In the genomic region with DNA sequence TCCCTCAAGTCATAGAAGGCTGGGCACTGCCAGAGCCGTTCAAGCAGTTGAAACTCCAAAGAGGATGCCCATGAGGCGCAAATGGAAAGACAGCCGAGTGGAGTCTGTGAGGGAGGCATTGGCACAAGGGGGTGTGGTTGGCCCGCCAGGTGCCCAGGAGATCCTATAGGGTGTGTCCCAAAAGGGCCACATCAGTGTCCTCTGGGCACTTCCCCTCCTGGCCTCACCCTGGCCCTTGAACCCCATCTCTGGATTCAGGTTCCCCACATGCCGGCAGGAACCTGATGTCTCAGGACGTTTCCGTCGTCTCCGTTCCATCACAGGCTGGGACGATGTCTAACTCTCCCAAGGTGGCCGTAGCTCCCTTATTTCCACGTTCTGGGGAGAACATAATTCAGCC, we compare ENCODE assay signal across 31 cellular contexts.
"Had no signal": no experiment of that assay in that cellular context is flagged by ENCODE, and none has a peak within 500 bp of the region (broad histone marks: within the 10 kb centered on the region; RNA-seq: fewer than 3 reads in every experiment).

No MANE protein-coding gene starts in this region.

- H3K4me1 Mint-ChIP-seq: activated B cell treated with CpG ODN at 0.5 μM for 24 hours; activated CD4-positive, alpha-beta memory T cell treated with anti-CD3 and anti-CD28 coated beads, Interleukin-2, amount 10 ng/mL, durations not matched to agents 7 days and 5 days; central memory CD8-positive, alpha-beta T cell had no signal

- H3K4me1 ChIP-seq: ascending aorta had no signal

- ATAC-seq: activated T-cell treated with anti-CD3 and anti-CD28 coated beads, Interleukin-2, amount 50 U/mL, for 4 hours; K562; Panc1 had no signal

- H3K4me3 Mint-ChIP-seq: activated B cell treated with CpG ODN at 0.5 μM for 24 hours; activated CD4-positive, alpha-beta memory T cell treated with anti-CD3 and anti-CD28 coated beads, Interleukin-2, amount 10 ng/mL, durations not matched to agents 7 days and 5 days; activated naive CD8-positive, alpha-beta T cell; activated T-cell treated with anti-CD3 and anti-CD28 coated beads, Interleukin-2, amount 50 U/mL, for 4 hours; central memory CD8-positive, alpha-beta T cell had no signal

- H3K9me3 ChIP-seq: ascending aorta had no signal

- H3K27ac ChIP-seq: ascending aorta, cardiac muscle cell, VCaP had no signal

- H3K27ac Mint-ChIP-seq: activated B cell treated with CpG ODN at 0.5 μM for 24 hours; activated CD4-positive, alpha-beta memory T cell treated with anti-CD3 and anti-CD28 coated beads, Interleukin-2, amount 10 ng/mL, durations not matched to agents 7 days and 5 days; activated naive CD8-positive, alpha-beta T cell had no signal

- H3K4me3 ChIP-seq: ascending aorta, cardiac muscle cell, K562 had no signal

- DNase-seq: activated B cell treated with CpG ODN at 0.5 μM for 24 hours; activated CD4-positive, alpha-beta memory T cell treated with anti-CD3 and anti-CD28 coated beads, Interleukin-2, amount 10 ng/mL, durations not matched to agents 7 days and 5 days; activated CD4-positive, alpha-beta T cell treated with anti-CD3 and anti-CD28 coated beads for 48 hours; activated CD4-positive, CD25-positive, alpha-beta regulatory T cell treated with anti-CD3 and anti-CD28 coated beads, Interleukin-2, amount 50 U/mL, for 72 hours; activated gamma-delta T cell; activated naive CD4-positive, alpha-beta T cell treated with Interleukin-2 at 50 U/mL for 16 hours; activated T-cell treated with anti-CD3 and anti-CD28 coated beads, Interleukin-2, amount 50 U/mL, for 4 hours; amygdala; IMR-90; NCI-H1092 treated with DMSO at 0.1 percent for 48 hours; NCI-H1417; NCI-H146; NCI-H187; NCI-H2029 treated with DMSO at 0.1 percent for 48 hours; NCI-H2171 treated with DMSO at 0.1 percent for 48 hours; NCI-H2227 treated with DMSO at 0.1 percent for 48 hours; NCI-H446 treated with DMSO at 0.1 percent for 48 hours; NCI-H524; NCI-H69; NCI-H82; SW 1271; T-helper 1 cell; T-helper 2 cell; T-helper 9 cell had no signal

- H3K27me3 ChIP-seq: ascending aorta, cardiac muscle cell had no signal

- H3K27me3 Mint-ChIP-seq: activated B cell treated with CpG ODN at 0.5 μM for 24 hours; activated CD4-positive, alpha-beta memory T cell treated with anti-CD3 and anti-CD28 coated beads, Interleukin-2, amount 10 ng/mL, durations not matched to agents 7 days and 5 days; activated naive CD8-positive, alpha-beta T cell; central memory CD8-positive, alpha-beta T cell had no signal

- H3K9me3 Mint-ChIP-seq: activated B cell treated with CpG ODN at 0.5 μM for 24 hours; activated CD4-positive, alpha-beta memory T cell treated with anti-CD3 and anti-CD28 coated beads, Interleukin-2, amount 10 ng/mL, durations not matched to agents 7 days and 5 days; activated T-cell treated with anti-CD3 and anti-CD28 coated beads, Interleukin-2, amount 50 U/mL, for 4 hours; central memory CD8-positive, alpha-beta T cell had no signal
